8 cellular contexts compared by ENCODE assay signal in the genomic region with DNA sequence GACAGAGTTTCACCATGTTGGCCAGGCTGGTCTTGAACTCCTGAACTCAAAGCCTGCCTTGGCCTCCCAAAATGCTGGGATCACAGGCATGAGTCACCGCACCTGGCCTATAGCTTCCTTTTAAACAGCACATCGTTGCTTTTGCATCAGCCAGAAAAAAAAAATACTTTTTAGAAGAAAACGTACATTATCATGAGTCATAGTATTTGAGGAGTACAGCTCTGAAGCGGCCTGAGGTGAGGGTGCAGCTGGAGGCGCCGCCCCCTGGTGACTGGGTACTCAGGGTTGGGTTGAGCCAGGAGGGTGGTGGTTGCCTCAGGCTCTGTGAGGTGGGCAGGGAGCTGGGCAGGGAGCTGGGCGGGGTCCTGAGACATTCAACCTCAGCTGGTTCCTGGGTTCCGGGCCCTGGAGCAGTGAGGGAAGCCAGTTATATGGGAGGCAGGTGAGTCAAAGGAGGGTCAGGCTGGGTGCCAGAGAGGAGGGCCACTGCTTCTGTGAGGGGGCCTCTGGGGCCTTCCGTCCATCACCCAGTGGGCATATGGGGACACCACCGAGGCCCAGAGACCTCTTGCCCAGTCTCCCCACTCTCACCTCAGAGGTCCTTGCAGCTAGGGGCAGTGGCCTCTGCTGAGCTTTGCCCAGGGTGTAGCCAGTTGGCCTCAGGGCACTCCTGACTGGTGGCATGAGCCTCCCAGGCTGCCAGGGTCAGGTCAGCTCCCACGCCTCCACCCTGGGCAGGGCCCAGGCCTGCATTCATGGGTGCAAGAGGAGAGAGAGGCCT. TPM values are rescaled to one million over a fixed set of nuclear protein-coding genes. Genes with fewer than 3 reads are reported as not detected.
DNase-seq lines count a peak whose midpoint lies in the region; ATAC-seq and TF ChIP-seq lines count a peak whose summit lies in the region.

No MANE protein-coding gene starts in this region.

- ATAC-seq in RWPE2 (ENCODE audit: low read depth) (peak; percentile 87), gastroesophageal sphincter (no peak), GM18867 (IDR thresholded peaks at IDR 0.05; ENCODE audit: unreplicated experiment) (no peak), HG03095 (IDR thresholded peaks at IDR 0.05; ENCODE audit: unreplicated experiment) (no peak)
- ATAC-seq in stimulated activated naive CD8-positive, alpha-beta T cell treated with anti-CD3 and anti-CD28 coated beads, Interleukin-15, Interleukin-2, amounts not matched to agents 100 U/mL and 50 U/mL, for 24 hours = peak; percentile 85

- no peaks in the 10 kb centered on the region for H3K36me3 Mint-ChIP-seq in activated CD4-positive, alpha-beta memory T cell treated with anti-CD3 and anti-CD28 coated beads for 36 hours
- H3K36me3 Mint-ChIP-seq in activated CD4-positive, alpha-beta memory T cell treated with anti-CD3 and anti-CD28 coated beads, Interleukin-2, amount 10 ng/mL, durations not matched to agents 7 days and 5 days (ENCODE audit: low read depth) = no peaks in the 10 kb centered on the region

- peak; percentile 70 for DNase-seq in activated CD4-positive, alpha-beta memory T cell treated with anti-CD3 and anti-CD28 coated beads for 36 hours
- DNase-seq in activated CD4-positive, alpha-beta memory T cell treated with anti-CD3 and anti-CD28 coated beads, Interleukin-2, amount 10 ng/mL, durations not matched to agents 7 days and 5 days = no peak
- peak; percentile 100 for DNase-seq in RWPE2 (ENCODE audit: low spot score)
- DNase-seq in stimulated activated naive CD8-positive, alpha-beta T cell treated with anti-CD3 and anti-CD28 coated beads, Interleukin-15, Interleukin-2, amounts not matched to agents 100 U/mL and 50 U/mL, for 24 hours = no peak
- DNase-seq in KG1 (lab: John Stamatoyannopoulos, UW) = no peak

- peaks cover 10% of the 10 kb centered on the region for H3K27me3 Mint-ChIP-seq in activated CD4-positive, alpha-beta memory T cell treated with anti-CD3 and anti-CD28 coated beads for 36 hours
- H3K27me3 Mint-ChIP-seq in activated CD4-positive, alpha-beta memory T cell treated with anti-CD3 and anti-CD28 coated beads, Interleukin-2, amount 10 ng/mL, durations not matched to agents 7 days and 5 days = peaks cover 9% of the 10 kb centered on the region

- H3K4me3 Mint-ChIP-seq in activated CD4-positive, alpha-beta memory T cell treated with anti-CD3 and anti-CD28 coated beads for 36 hours = no peak overlapping the region
- H3K4me3 Mint-ChIP-seq in activated CD4-positive, alpha-beta memory T cell treated with anti-CD3 and anti-CD28 coated beads, Interleukin-2, amount 10 ng/mL, durations not matched to agents 7 days and 5 days = no peak overlapping the region

- TF ChIP-seq POLR2A in gastroesophageal sphincter (IDR thresholded peaks at IDR 0.05) = no peak

- POLR2A ChIA-PET in activated CD4-positive, alpha-beta memory T cell treated with anti-CD3 and anti-CD28 coated beads for 36 hours (lab: Charles Lee) = interaction anchor here (0.5 to 1.0 kb wide), 2 partner anchors 20 to 105 kb away, joined by 3 read pairs; no protein-coding TSS in a partner anchor
- POLR2A ChIA-PET in activated CD4-positive, alpha-beta memory T cell treated with anti-CD3 and anti-CD28 coated beads, Interleukin-2, amount 10 ng/mL, durations not matched to agents 7 days and 5 days (lab: Charles Lee) = interaction anchor here (1.3 kb wide), 1 partner anchor 20 kb away, joined by 3 read pairs; no protein-coding TSS in a partner anchor

- H3K4me3 ChIP-seq in RWPE2 (ENCODE audit: severe bottlenecking) = no peak overlapping the region
- no peak overlapping the region for H3K4me3 ChIP-seq in gastroesophageal sphincter

- 50 to 100% methylated on average over 3 of the region's 11 CpGs for WGBS in gastroesophageal sphincter (ENCODE audit: low coverage in 1 of 2), 2 donors

- TF ChIP-seq CTCF in RWPE2 (IDR thresholded peaks at IDR 0.05; ENCODE audit: poor library complexity, severe bottlenecking) = peak; percentile 58
- no peak for TF ChIP-seq CTCF in gastroesophageal sphincter (IDR thresholded peaks at IDR 0.05)

- no peak for TF ChIP-seq EP300 in gastroesophageal sphincter (IDR thresholded peaks at IDR 0.05)

- H3K36me3 ChIP-seq in RWPE2 (ENCODE audit: low read depth) (no peaks in the 10 kb centered on the region), gastroesophageal sphincter (no peaks in the 10 kb centered on the region)

- H3K9me3 ChIP-seq in RWPE2 (ENCODE audit: severe bottlenecking) = no peaks in the 10 kb centered on the region
- no peaks in the 10 kb centered on the region for H3K9me3 ChIP-seq in gastroesophageal sphincter

- H3K27ac Mint-ChIP-seq in activated CD4-positive, alpha-beta memory T cell treated with anti-CD3 and anti-CD28 coated beads for 36 hours = no peak overlapping the region
- H3K27ac Mint-ChIP-seq in activated CD4-positive, alpha-beta memory T cell treated with anti-CD3 and anti-CD28 coated beads, Interleukin-2, amount 10 ng/mL, durations not matched to agents 7 days and 5 days = no peak overlapping the region

- no peaks in the 10 kb centered on the region for H3K9me3 Mint-ChIP-seq in activated CD4-positive, alpha-beta memory T cell treated with anti-CD3 and anti-CD28 coated beads for 36 hours
- no peaks in the 10 kb centered on the region for H3K9me3 Mint-ChIP-seq in activated CD4-positive, alpha-beta memory T cell treated with anti-CD3 and anti-CD28 coated beads, Interleukin-2, amount 10 ng/mL, durations not matched to agents 7 days and 5 days

- peaks cover under 1% of the 10 kb centered on the region for H3K4me1 Mint-ChIP-seq in activated CD4-positive, alpha-beta memory T cell treated with anti-CD3 and anti-CD28 coated beads for 36 hours (ENCODE audit: low read depth)
- peaks cover 5% of the 10 kb centered on the region for H3K4me1 Mint-ChIP-seq in activated CD4-positive, alpha-beta memory T cell treated with anti-CD3 and anti-CD28 coated beads, Interleukin-2, amount 10 ng/mL, durations not matched to agents 7 days and 5 days

- H3K4me1 ChIP-seq in RWPE2 (ENCODE audit: insufficient read depth, poor library complexity, severe bottlenecking) (peaks cover 43% of the 10 kb centered on the region), gastroesophageal sphincter (peaks cover 0 to 37% (median 0%) of the 10 kb centered on the region in 3 donors)

- CTCF ChIA-PET in activated CD4-positive, alpha-beta memory T cell treated with anti-CD3 and anti-CD28 coated beads for 36 hours (lab: Charles Lee) = interaction anchor here (0.7 to 5.8 kb wide), 5 partner anchors 10 to 31 kb away, joined by 3 to 34 read pairs (median 4); no protein-coding TSS in a partner anchor
- CTCF ChIA-PET in activated CD4-positive, alpha-beta memory T cell treated with anti-CD3 and anti-CD28 coated beads, Interleukin-2, amount 10 ng/mL, durations not matched to agents 7 days and 5 days (lab: Charles Lee) = interaction anchor here (0.7 to 1.5 kb wide), 5 partner anchors 11 to 142 kb away, joined by 3 to 10 read pairs (median 4); partner anchors contain the start of gene ID1

- H3K27ac ChIP-seq in RWPE2 (ENCODE audit: poor library complexity, severe bottlenecking) = peak overlapping the region; percentile 80
- H3K27ac ChIP-seq in gastroesophageal sphincter = peak overlapping the region in 3 of 4 donors; percentile 53 to 81 (median 59)

- intact Hi-C loops in activated CD4-positive, alpha-beta memory T cell treated with anti-CD3 and anti-CD28 coated beads for 36 hours (cut with micrococcal nuclease) = loop anchor here (1.0 kb wide), 1 partner anchor 12 kb away; the partner anchor contains the start of gene ID1

- no peaks in the 10 kb centered on the region for H3K27me3 ChIP-seq in RWPE2 (ENCODE audit: insufficient read depth, poor library complexity, severe bottlenecking)
- no peaks in the 10 kb centered on the region for H3K27me3 ChIP-seq in gastroesophageal sphincter

RNA-seq across cellular contexts. Expression of gene ID1, which starts 11.7 kb away (rescaled TPM):
- 1 to 10 TPM in 1 of 2 experiments, under 1 TPM in 1; 0.90 to 1.3 TPM for total RNA-seq in activated CD4-positive, alpha-beta memory T cell treated with anti-CD3 and anti-CD28 coated beads for 36 hours
- total RNA-seq in activated CD4-positive, alpha-beta memory T cell treated with anti-CD3 and anti-CD28 coated beads, Interleukin-2, amount 10 ng/mL, durations not matched to agents 7 days and 5 days = under 1 TPM; 0.48 to 0.58 TPM
- 100 to 1,000 TPM; 221 to 714 (median 372) TPM for total RNA-seq in gastroesophageal sphincter

RNA-seq across cellular contexts. Expression of gene COX4I2, which starts 44.3 kb away (rescaled TPM):
- not detected for total RNA-seq in activated CD4-positive, alpha-beta memory T cell treated with anti-CD3 and anti-CD28 coated beads for 36 hours
- not detected for total RNA-seq in activated CD4-positive, alpha-beta memory T cell treated with anti-CD3 and anti-CD28 coated beads, Interleukin-2, amount 10 ng/mL, durations not matched to agents 7 days and 5 days
- 10 to 100 TPM in 2 of 4 donors, 1 to 10 TPM in 1, not detected in 1; 4.6 to 40.9 (median 12.1) TPM for total RNA-seq in gastroesophageal sphincter

Comparison
In these comparisons a context has a peak if more than half of its experiments do, and no peak if none do; other contexts are left out.
1. DNase-seq: peak in activated CD4-positive, alpha-beta memory T cell treated with anti-CD3 and anti-CD28 coated beads for 36 hours (single experiment) and RWPE2 (single experiment); none in activated CD4-positive, alpha-beta memory T cell treated with anti-CD3 and anti-CD28 coated beads, Interleukin-2, amount 10 ng/mL, durations not matched to agents 7 days and 5 days (single experiment), stimulated activated naive CD8-positive, alpha-beta T cell treated with anti-CD3 and anti-CD28 coated beads, Interleukin-15, Interleukin-2, amounts not matched to agents 100 U/mL and 50 U/mL, for 24 hours (single experiment) and KG1 (single experiment).
2. ATAC-seq: peak in RWPE2 (single experiment) and stimulated activated naive CD8-positive, alpha-beta T cell treated with anti-CD3 and anti-CD28 coated beads, Interleukin-15, Interleukin-2, amounts not matched to agents 100 U/mL and 50 U/mL, for 24 hours (single experiment); none in gastroesophageal sphincter (single experiment), GM18867 (single experiment) and HG03095 (single experiment).
3. RNA of gene ID1, which starts 11.7 kb away (total RNA-seq): 221 to 714 TPM in gastroesophageal sphincter; 0.90 to 1.3 TPM in activated CD4-positive, alpha-beta memory T cell treated with anti-CD3 and anti-CD28 coated beads for 36 hours and 0.48 to 0.58 TPM in activated CD4-positive, alpha-beta memory T cell treated with anti-CD3 and anti-CD28 coated beads, Interleukin-2, amount 10 ng/mL, durations not matched to agents 7 days and 5 days; every median in the first group is over 10 times any median in the second.